ENCODE assay signal across 1 cellular context in the genomic region with DNA sequence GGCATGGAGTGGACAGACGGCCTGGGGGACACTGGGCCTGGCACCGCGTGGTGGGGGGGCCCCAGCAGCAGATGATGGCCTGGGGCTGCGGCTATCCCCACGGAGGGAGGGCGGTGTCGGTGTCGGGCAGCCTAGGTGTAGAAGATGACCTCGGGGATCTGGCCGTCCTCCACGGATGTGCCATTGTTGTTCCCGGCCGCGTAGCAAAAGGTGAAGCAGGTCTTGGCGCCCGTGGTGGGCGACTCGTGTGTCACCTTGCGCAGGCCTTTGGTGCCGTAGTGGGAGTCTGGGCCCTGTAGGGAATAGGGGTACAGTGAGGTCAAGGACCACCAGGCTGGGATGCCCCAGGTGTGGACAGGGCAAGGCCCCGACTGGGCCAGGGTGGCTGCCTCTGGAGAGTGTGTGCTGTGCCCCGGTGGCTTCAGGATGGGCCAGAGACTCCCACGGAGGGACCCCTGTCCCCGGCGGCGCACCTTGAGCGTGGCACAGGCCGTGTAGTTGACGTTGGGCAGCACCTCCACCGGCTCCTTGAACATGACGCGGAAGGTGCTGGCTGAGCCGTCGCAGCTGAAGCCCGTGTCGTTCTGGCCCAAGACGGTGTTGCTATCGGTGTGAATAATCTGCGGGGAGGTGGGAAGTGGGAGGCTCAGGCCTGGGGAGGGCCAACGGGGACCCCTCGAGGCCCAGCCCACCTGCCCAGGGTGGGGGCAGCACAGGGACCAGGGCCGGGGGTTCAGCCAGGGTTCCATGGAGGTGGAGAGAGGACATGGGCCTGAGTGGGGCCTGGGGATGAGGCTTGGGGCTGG.
TF ChIP-seq lines count a peak whose summit lies in the region.

No MANE protein-coding gene starts in this region.

TF ChIP-seq in IMR-90, 13 proteins besides CTCF, POLR2A, EP300 and RAD21:
- TF ChIP-seq CHD1 (IDR thresholded peaks at IDR 0.05; ENCODE audit: low read depth, low read length) = no peak
- TF ChIP-seq BHLHE40 (IDR thresholded peaks at IDR 0.05; ENCODE audit: low read depth, low read length) = no peak
- no peak for TF ChIP-seq SMC3 (IDR thresholded peaks at IDR 0.05; ENCODE audit: low read depth, low read length)
- TF ChIP-seq RCOR1 (IDR thresholded peaks at IDR 0.05; ENCODE audit: insufficient replicate concordance, low read length) = no peak
- TF ChIP-seq, protein P1, sequence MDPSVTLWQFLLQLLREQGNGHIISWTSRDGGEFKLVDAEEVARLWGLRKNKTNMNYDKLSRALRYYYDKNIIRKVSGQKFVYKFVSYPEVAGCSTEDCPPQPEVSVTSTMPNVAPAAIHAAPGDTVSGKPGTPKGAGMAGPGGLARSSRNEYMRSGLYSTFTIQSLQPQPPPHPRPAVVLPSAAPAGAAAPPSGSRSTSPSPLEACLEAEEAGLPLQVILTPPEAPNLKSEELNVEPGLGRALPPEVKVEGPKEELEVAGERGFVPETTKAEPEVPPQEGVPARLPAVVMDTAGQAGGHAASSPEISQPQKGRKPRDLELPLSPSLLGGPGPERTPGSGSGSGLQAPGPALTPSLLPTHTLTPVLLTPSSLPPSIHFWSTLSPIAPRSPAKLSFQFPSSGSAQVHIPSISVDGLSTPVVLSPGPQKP (IDR thresholded peaks at IDR 0.05; ENCODE audit: borderline replicate concordance, low read depth, low read length) = no peak
- TF ChIP-seq CEBPB (IDR thresholded peaks at IDR 0.05; ENCODE audit: low read depth, low read length) = no peak
- TF ChIP-seq FOS (IDR thresholded peaks at IDR 0.05; ENCODE audit: low read depth, low read length) = no peak
- no peak for TF ChIP-seq MXI1 (IDR thresholded peaks at IDR 0.05; ENCODE audit: borderline replicate concordance, low read depth, low read length)
- TF ChIP-seq RFX5 (IDR thresholded peaks at IDR 0.05; ENCODE audit: low read depth, low read length) = no peak
- TF ChIP-seq MAZ (IDR thresholded peaks at IDR 0.05; ENCODE audit: borderline replicate concordance, low read depth, low read length) = no peak
- TF ChIP-seq, protein P2, sequence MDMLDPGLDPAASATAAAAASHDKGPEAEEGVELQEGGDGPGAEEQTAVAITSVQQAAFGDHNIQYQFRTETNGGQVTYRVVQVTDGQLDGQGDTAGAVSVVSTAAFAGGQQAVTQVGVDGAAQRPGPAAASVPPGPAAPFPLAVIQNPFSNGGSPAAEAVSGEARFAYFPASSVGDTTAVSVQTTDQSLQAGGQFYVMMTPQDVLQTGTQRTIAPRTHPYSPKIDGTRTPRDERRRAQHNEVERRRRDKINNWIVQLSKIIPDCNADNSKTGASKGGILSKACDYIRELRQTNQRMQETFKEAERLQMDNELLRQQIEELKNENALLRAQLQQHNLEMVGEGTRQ (IDR thresholded peaks at IDR 0.05; ENCODE audit: low read depth, low read length) = no peak
- no peak for TF ChIP-seq NFE2L2 (IDR thresholded peaks at IDR 0.05; ENCODE audit: low read depth, low read length)
- no peak for TF ChIP-seq MAFK (IDR thresholded peaks at IDR 0.05; ENCODE audit: low read depth, low read length)
